8 cellular contexts compared by ENCODE assay signal in the genomic region with DNA sequence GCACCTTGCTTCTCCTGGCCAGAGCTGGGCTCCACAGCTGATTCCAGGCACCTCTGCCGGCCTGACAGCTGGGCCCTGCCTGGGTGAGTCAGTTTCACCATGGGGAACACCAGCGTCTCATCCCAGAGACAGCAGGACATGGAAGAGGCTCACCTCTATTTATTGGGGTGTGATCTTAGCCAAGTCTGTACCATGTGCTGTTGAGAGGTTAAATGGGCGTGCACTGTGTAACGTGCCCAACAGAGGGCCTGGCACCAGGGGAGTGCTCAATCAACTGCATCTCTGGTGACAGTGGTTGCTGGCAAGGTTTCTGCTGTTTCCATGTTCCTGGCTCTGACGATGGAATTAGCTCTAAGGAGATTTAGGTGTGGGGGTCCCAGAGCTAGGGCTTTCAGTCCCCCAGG. TPM values are rescaled to one million over a fixed set of nuclear protein-coding genes. Genes with fewer than 3 reads are reported as not detected.
DNase-seq lines count a peak whose midpoint lies in the region; ATAC-seq and TF ChIP-seq lines count a peak whose summit lies in the region.

No MANE protein-coding gene starts in this region.

- peaks cover 2% of the 10 kb centered on the region for H3K36me3 Mint-ChIP-seq in activated CD4-positive, alpha-beta T cell treated with anti-CD3 and anti-CD28 coated beads, Interleukin-2, amount 10 ng/mL, durations not matched to agents 7 days and 5 days (ENCODE audit: low read depth)

- H3K79me2 ChIP-seq in osteoblast (ENCODE audit: insufficient read depth, low read length) = no peaks in the 10 kb centered on the region

- no peaks in the 10 kb centered on the region for H3K27me3 ChIP-seq in osteoblast (ENCODE audit: insufficient read depth, low read length)

- CTCF ChIA-PET in activated CD4-positive, alpha-beta T cell treated with anti-CD3 and anti-CD28 coated beads, Interleukin-2, amount 10 ng/mL, durations not matched to agents 7 days and 5 days (lab: Charles Lee) = interaction anchor here (1.0 to 1.8 kb wide), 4 partner anchors 9 to 205 kb away, joined by 5 to 6 read pairs (median 5); a partner anchor contains a TSS

- H3K4me3 ChIP-seq in osteoblast (ENCODE audit: insufficient read depth, low read length) = peak overlapping the region; percentile 84

- H3K27ac Mint-ChIP-seq in activated CD4-positive, alpha-beta T cell treated with anti-CD3 and anti-CD28 coated beads, Interleukin-2, amount 10 ng/mL, durations not matched to agents 7 days and 5 days = peak overlapping the region; percentile 81

- H2AFZ ChIP-seq in osteoblast (ENCODE audit: low read length) = no peak overlapping the region

- TF ChIP-seq CTCF in osteoblast (IDR thresholded peaks at IDR 0.05; ENCODE audit: extremely low read depth, low read depth, low read length) = peak; percentile 32

- H3K27ac ChIP-seq in osteoblast (ENCODE audit: low read depth, low read length) = no peak overlapping the region

- peak; percentile 57 for ATAC-seq in GM18502 (IDR thresholded peaks at IDR 0.05; ENCODE audit: poor library complexity, unreplicated experiment)
- peak; percentile 34 for ATAC-seq in HG03025 (IDR thresholded peaks at IDR 0.05; ENCODE audit: low FRiP score, unreplicated experiment)
- ATAC-seq in esophagus mucosa = peak; percentile 87

- no peaks in the 10 kb centered on the region for H3K9me3 Mint-ChIP-seq in activated CD4-positive, alpha-beta T cell treated with anti-CD3 and anti-CD28 coated beads, Interleukin-2, amount 10 ng/mL, durations not matched to agents 7 days and 5 days

- H4K20me1 ChIP-seq in osteoblast (ENCODE audit: insufficient read depth, low read length) = no peaks in the 10 kb centered on the region

- in situ Hi-C loops in ACHN (cut with HindIII; ENCODE audit: low pct_ligation_motif_present, low pct_unique_long_range_greater_than_20kb, low sequenced_read_pairs) = no loop called here

- H3K4me2 ChIP-seq in osteoblast (ENCODE audit: insufficient read depth, low read length) = peak overlapping the region; percentile 98

- no peaks in the 10 kb centered on the region for H3K9me3 ChIP-seq in osteoblast (ENCODE audit: low read depth, low read length)

- peak overlapping the region; percentile 80 for H3K4me3 Mint-ChIP-seq in activated CD4-positive, alpha-beta T cell treated with anti-CD3 and anti-CD28 coated beads, Interleukin-2, amount 10 ng/mL, durations not matched to agents 7 days and 5 days

- POLR2A ChIA-PET in activated CD4-positive, alpha-beta T cell treated with anti-CD3 and anti-CD28 coated beads, Interleukin-2, amount 10 ng/mL, durations not matched to agents 7 days and 5 days (lab: Charles Lee) = no interaction called here

- DNase-seq in ACHN (peak; percentile 60), NCI-H2171 (lab: John Stamatoyannopoulos, UW) (peak; percentile 55), osteoblast (ENCODE audit: insufficient read length, low spot score, missing footprints) (peak; percentile 93), hippocampal formation (lab: John Stamatoyannopoulos, UW) (no peak)
- peak; percentile 57 for DNase-seq in activated CD4-positive, alpha-beta T cell treated with anti-CD3 and anti-CD28 coated beads, Interleukin-2, amount 10 ng/mL, durations not matched to agents 7 days and 5 days

- peaks cover 35% of the 10 kb centered on the region for H3K4me1 Mint-ChIP-seq in activated CD4-positive, alpha-beta T cell treated with anti-CD3 and anti-CD28 coated beads, Interleukin-2, amount 10 ng/mL, durations not matched to agents 7 days and 5 days

- no peaks in the 10 kb centered on the region for H3K27me3 Mint-ChIP-seq in activated CD4-positive, alpha-beta T cell treated with anti-CD3 and anti-CD28 coated beads, Interleukin-2, amount 10 ng/mL, durations not matched to agents 7 days and 5 days

- no peaks in the 10 kb centered on the region for H3K36me3 ChIP-seq in osteoblast (ENCODE audit: insufficient read depth, low read length)

- peaks cover 19% of the 10 kb centered on the region for H3K4me1 ChIP-seq in osteoblast (ENCODE audit: insufficient read depth, low read length)

RNA-seq across cellular contexts. Expression of a gene that starts 0.9 kb away (rescaled TPM):
- total RNA-seq in activated CD4-positive, alpha-beta T cell treated with anti-CD3 and anti-CD28 coated beads, Interleukin-2, amount 10 ng/mL, durations not matched to agents 7 days and 5 days = 1 to 10 TPM; 6.4 to 6.8 TPM
- total RNA-seq in esophagus mucosa = 11.4 TPM
- 9.4 and 14.1 TPM in 2 replicates for total RNA-seq in osteoblast

RNA-seq across cellular contexts. Expression of a gene that starts 23.6 kb away (rescaled TPM):
- 10 to 100 TPM; 10.7 to 12.1 TPM for total RNA-seq in activated CD4-positive, alpha-beta T cell treated with anti-CD3 and anti-CD28 coated beads, Interleukin-2, amount 10 ng/mL, durations not matched to agents 7 days and 5 days
- total RNA-seq in esophagus mucosa (21.9 TPM), osteoblast (5.9 and 6.5 TPM in 2 replicates)

Comparison
In these comparisons a context has a peak if more than half of its experiments do, and no peak if none do; other contexts are left out.
1. DNase-seq: peak in ACHN (single experiment), NCI-H2171 (single experiment), activated CD4-positive, alpha-beta T cell treated with anti-CD3 and anti-CD28 coated beads, Interleukin-2, amount 10 ng/mL, durations not matched to agents 7 days and 5 days (single experiment) and osteoblast (single experiment); none in hippocampal formation (0 of 2).
2. ATAC-seq: peak in every context shown above with its lines; median percentile 87 in esophagus mucosa; 57 in GM18502; 34 in HG03025.